13 cellular contexts compared by ENCODE assay signal in genomic region chr7:41870505-41871138, GRCh38.
A peak's percentile ranks its signal among the peaks of the same experiment; 100 is the strongest.
DNase-seq lines count a peak whose midpoint lies in the region; ATAC-seq and TF ChIP-seq lines count a peak whose summit lies in the region.
"Had no signal": no experiment of that assay in that cellular context is flagged by ENCODE, and none has a peak within 500 bp of the region (broad histone marks: within the 10 kb centered on the region; RNA-seq: fewer than 3 reads in every experiment).

No MANE protein-coding gene starts in this region.

- TF ChIP-seq EP300 in gastroesophageal sphincter (IDR thresholded peaks at IDR 0.05): no peak

- no peak overlapping the region for H3K27ac Mint-ChIP-seq in endothelial cell (ENCODE audit: unreplicated experiment)
- H3K27ac Mint-ChIP-seq: nephron progenitor cell, type B pancreatic cell had no signal

- H3K27ac ChIP-seq in coronary artery (peak overlapping the region in 1 of 2 donors; percentile 52), gastroesophageal sphincter (no peak overlapping the region)
- H3K27ac ChIP-seq: body of pancreas, KMS-11 had no signal

- peak overlapping the region; percentile 2 for H3K4me3 ChIP-seq in coronary artery
- H3K4me3 ChIP-seq in gastroesophageal sphincter: no peak overlapping the region
- H3K4me3 ChIP-seq: body of pancreas had no signal

- no peaks in the 10 kb centered on the region for H3K27me3 ChIP-seq in gastroesophageal sphincter
- H3K27me3 ChIP-seq: body of pancreas had no signal

- TF ChIP-seq CTCF in coronary artery (IDR thresholded peaks at IDR 0.05): no peak
- TF ChIP-seq CTCF in gastroesophageal sphincter (IDR thresholded peaks at IDR 0.05): no peak
- no peak for TF ChIP-seq CTCF in endothelial cell (IDR thresholded peaks at IDR 0.05; ENCODE audit: unreplicated experiment)

- peak; percentile 66 for ATAC-seq in GM19395 (IDR thresholded peaks at IDR 0.05; ENCODE audit: unreplicated experiment)
- ATAC-seq in HG03095 (IDR thresholded peaks at IDR 0.05; ENCODE audit: unreplicated experiment): peak; percentile 67
- ATAC-seq in HG02763 (IDR thresholded peaks at IDR 0.05; ENCODE audit: unreplicated experiment): no peak
- ATAC-seq in gastroesophageal sphincter: no peak
- ATAC-seq: body of pancreas had no signal

- peak; percentile 18 for DNase-seq in EH (ENCODE audit: low read depth)
- no peak for DNase-seq in coronary artery (ENCODE audit: low spot score)
- DNase-seq in NCI-H1048 (lab: John Stamatoyannopoulos, UW): no peak
- no peak for DNase-seq in endothelial cell (ENCODE audit: low spot score)
- DNase-seq: body of pancreas, COR-L47, nephron progenitor cell had no signal

- 50 to 67% methylated on average over 1 of the region's 1 CpG for WGBS in gastroesophageal sphincter (ENCODE audit: low coverage in 1 of 2), 2 donors

- H3K9me3 Mint-ChIP-seq in endothelial cell (ENCODE audit: unreplicated experiment): peaks cover 10% of the 10 kb centered on the region

- no peaks in the 10 kb centered on the region for H3K4me1 ChIP-seq in gastroesophageal sphincter
- H3K4me1 ChIP-seq: body of pancreas had no signal

- H3K4me1 Mint-ChIP-seq in endothelial cell (ENCODE audit: unreplicated experiment): peaks cover 3% of the 10 kb centered on the region

- H3K27me3 Mint-ChIP-seq in endothelial cell (ENCODE audit: unreplicated experiment): no peaks in the 10 kb centered on the region

- H3K9me3 ChIP-seq in gastroesophageal sphincter: peaks cover 0 to 7% (median 0%) of the 10 kb centered on the region in 3 donors
- H3K9me3 ChIP-seq: body of pancreas had no signal

- TF ChIP-seq POLR2A in gastroesophageal sphincter (IDR thresholded peaks at IDR 0.05): no peak

- H3K4me3 Mint-ChIP-seq in endothelial cell (ENCODE audit: unreplicated experiment): no peak overlapping the region
- H3K4me3 Mint-ChIP-seq: nephron progenitor cell, type B pancreatic cell had no signal

- H3K36me3 ChIP-seq in gastroesophageal sphincter: no peaks in the 10 kb centered on the region

- H3K36me3 Mint-ChIP-seq in endothelial cell (ENCODE audit: low read depth, unreplicated experiment): peaks cover 5% of the 10 kb centered on the region
- H3K36me3 Mint-ChIP-seq: type B pancreatic cell had no signal

Comparison
In these comparisons a context has a peak if more than half of its experiments do, and no peak if none do; other contexts are left out.
1. ATAC-seq: peak in GM19395 (single experiment) and HG03095 (single experiment); none in HG02763 (single experiment) and gastroesophageal sphincter (single experiment).